Comparison of ENCODE assay signal across 11 cellular contexts in the genomic region with DNA sequence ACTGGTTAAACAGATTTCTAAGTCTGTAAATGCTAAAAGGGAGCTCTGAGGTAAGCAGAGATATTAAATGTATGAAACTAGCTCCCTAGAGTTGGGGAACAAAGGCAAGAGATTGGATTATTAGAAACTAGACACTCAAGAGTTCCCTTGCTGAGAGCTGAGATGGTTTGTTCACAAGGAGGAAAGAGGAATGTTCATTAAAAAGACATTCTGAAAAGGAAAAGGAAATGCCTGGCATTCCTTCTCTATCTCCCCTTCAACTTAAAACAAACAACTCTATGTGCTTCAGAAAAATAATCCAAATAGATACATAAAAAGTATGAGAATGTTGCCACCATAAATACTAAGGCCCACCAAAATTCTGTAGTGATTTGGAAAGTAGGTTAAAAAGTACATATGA.
DNase-seq lines count a peak whose midpoint lies in the region; ATAC-seq lines count a peak whose summit lies in the region.
"Had no signal": no experiment of that assay in that cellular context is flagged by ENCODE, and none has a peak within 500 bp of the region (broad histone marks: within the 10 kb centered on the region; RNA-seq: fewer than 3 reads in every experiment).

No MANE protein-coding gene starts in this region.

- no peak for ATAC-seq in GM18907 (IDR thresholded peaks at IDR 0.05; ENCODE audit: unreplicated experiment)

- H3K27me3 ChIP-seq in SJSA1 (replicated peaks) (no peaks in the 10 kb centered on the region), rectal smooth muscle tissue (ENCODE audit: control insufficient read depth, insufficient read depth, low read length) (no peaks in the 10 kb centered on the region), HAP-1 (ENCODE audit: low read depth) (no peaks in the 10 kb centered on the region)

- H3K9me3 ChIP-seq in SJSA1 (replicated peaks) = no peaks in the 10 kb centered on the region
- no peaks in the 10 kb centered on the region for H3K9me3 ChIP-seq in HAP-1

- H3K27ac ChIP-seq in SJSA1 = peak overlapping the region; percentile 90
- H3K27ac ChIP-seq in rectal smooth muscle tissue (ENCODE audit: low read depth, low read length) = peak overlapping the region; percentile 95
- H3K27ac ChIP-seq: VCaP had no signal

- H3K4me1 ChIP-seq in SJSA1 (replicated peaks) = peaks cover 55% of the 10 kb centered on the region
- H3K4me1 ChIP-seq in rectal smooth muscle tissue (ENCODE audit: control insufficient read depth, insufficient read depth, low read length) = peaks cover 30% of the 10 kb centered on the region
- no peaks in the 10 kb centered on the region for H3K4me1 ChIP-seq in HAP-1

- no peak overlapping the region for H3K9ac ChIP-seq in rectal smooth muscle tissue (ENCODE audit: low read length)

- in situ Hi-C loops in HAP-1 (cut with MboI; ENCODE audit: low sequenced_read_pairs) = loop anchor here (10.0 kb wide), 1 partner anchor 426 kb away; no protein-coding TSS in a partner anchor

- DNase-seq in EH (ENCODE audit: low read depth) (peak; percentile 93), SJSA1 (ENCODE audit: low read depth in 1 of 2, low spot score in 2 of 2) (peak in 1 of 2 experiments; percentile 82), foreskin melanocyte (peak; percentile 85), anterior cingulate cortex (lab: John Stamatoyannopoulos, UW) (no peak), HAP-1 (ENCODE audit: low spot score in 2 of 2) (no peak), RKO (ENCODE audit: low spot score) (no peak)
- DNase-seq: activated T-cell treated with anti-CD3 and anti-CD28 coated beads, Interleukin-2, amount 50 U/mL, for 48 hours; NCI-H1436 treated with DMSO at 0.1 percent for 48 hours had no signal

- peaks cover 6% of the 10 kb centered on the region for H3K36me3 ChIP-seq in SJSA1
- H3K36me3 ChIP-seq in rectal smooth muscle tissue (ENCODE audit: control insufficient read depth, insufficient read depth, low read length) = no peaks in the 10 kb centered on the region
- no peaks in the 10 kb centered on the region for H3K36me3 ChIP-seq in HAP-1 (replicated peaks)

- H3K4me3 ChIP-seq in SJSA1 (no peak overlapping the region), rectal smooth muscle tissue (ENCODE audit: low read length) (no peak overlapping the region), HAP-1 (no peak overlapping the region)

Comparison
In these comparisons a context has a peak if more than half of its experiments do, and no peak if none do; other contexts are left out.
1. DNase-seq: peak in EH (single experiment) and foreskin melanocyte (single experiment); none in anterior cingulate cortex (0 of 58), HAP-1 (0 of 2) and RKO (single experiment).